8 cellular contexts compared by ENCODE assay signal in genomic region chr7:100429637-100430449, GRCh38. TPM values are rescaled to one million over a fixed set of nuclear protein-coding genes. Genes with fewer than 3 reads are reported as not detected.
DNase-seq lines count a peak whose midpoint lies in the region; ATAC-seq, FAIRE-seq and TF ChIP-seq lines count a peak whose summit lies in the region.

Gene MEPCE (plus strand): TSS chr7:100429831. CDS start chr7:100430019, 188 bp downstream.

- peak; percentile 18; the same call in 1 of the 2 replicates for TF ChIP-seq POLR2A in GM12891 (IDR thresholded peaks at IDR 0.05; ENCODE audit: low read depth, low read length)
- TF ChIP-seq POLR2A in adrenal gland (IDR thresholded peaks at IDR 0.05), result peak; percentile 45 to 51
- TF ChIP-seq POLR2A in tibial nerve (IDR thresholded peaks at IDR 0.05), result peak; percentile 20 to 86

- FAIRE-seq in GM12891 (lab: Jason Lieb, UNC), result peak; percentile 100

- DNase-seq in GM12891 (ENCODE audit: insufficient read length, low spot score) (peak; percentile 88), NCI-H1694 (lab: John Stamatoyannopoulos, UW) (peak; percentile 94), adrenal gland (peak; percentile 95 to 99 (median 97)), cardiac septum (ENCODE audit: low spot score) (peak; percentile 95), pons (ENCODE audit: low spot score) (peak; percentile 90), tibial nerve (ENCODE audit: low spot score in 2 of 2) (peak; percentile 95 to 98)

- H3K27ac ChIP-seq in adrenal gland (peak within 1 kb of the TSS; percentile 95 to 100 (median 98)), tibial nerve (peak within 1 kb of the TSS; percentile 97 to 100 (median 100))

- no peaks in the 10 kb centered on the region for H3K27me3 ChIP-seq in adrenal gland
- H3K27me3 ChIP-seq in tibial nerve, result no peaks in the 10 kb centered on the region

- H3K36me3 ChIP-seq in adrenal gland (replicated peaks in 1 of 2) (peaks cover 0 to 27% of the 10 kb centered on the region in 2 donors), tibial nerve (peaks cover 0 to 38% (median 7%) of the 10 kb centered on the region in 3 donors)

- no peaks in the 10 kb centered on the region for H3K9me3 Mint-ChIP-seq in T-helper 1 cell treated with Interleukin-12 subunit alpha and Interleukin-12 subunit beta and Interleukin-4 antibody, amounts not matched to agents 30 μg/mL and 1 μg/mL, for 36 hours

- H3K4me1 Mint-ChIP-seq in T-helper 1 cell treated with Interleukin-12 subunit alpha and Interleukin-12 subunit beta and Interleukin-4 antibody, amounts not matched to agents 30 μg/mL and 1 μg/mL, for 36 hours (ENCODE audit: low read depth), result peaks cover 41% of the 10 kb centered on the region

- H3K36me3 Mint-ChIP-seq in T-helper 1 cell treated with Interleukin-12 subunit alpha and Interleukin-12 subunit beta and Interleukin-4 antibody, amounts not matched to agents 30 μg/mL and 1 μg/mL, for 36 hours (ENCODE audit: low read depth), result peaks cover 30% of the 10 kb centered on the region

- intact Hi-C loops in adrenal gland (cut with DNase I) (no loop called here), cardiac septum (cut with DNase I) (no loop called here)

- H3K4me1 ChIP-seq in adrenal gland (replicated peaks in 1 of 2), result peaks cover 22 to 50% of the 10 kb centered on the region in 2 donors
- peaks cover 0 to 53% (median 24%) of the 10 kb centered on the region in 4 donors for H3K4me1 ChIP-seq in tibial nerve

- H3K4me3 Mint-ChIP-seq in T-helper 1 cell treated with Interleukin-12 subunit alpha and Interleukin-12 subunit beta and Interleukin-4 antibody, amounts not matched to agents 30 μg/mL and 1 μg/mL, for 36 hours, result peak within 1 kb of the TSS; percentile 94

- TF ChIP-seq CTCF in adrenal gland (IDR thresholded peaks at IDR 0.05) (no peak), tibial nerve (IDR thresholded peaks at IDR 0.05) (no peak)

- peak within 1 kb of the TSS; percentile 100 for H3K27ac Mint-ChIP-seq in T-helper 1 cell treated with Interleukin-12 subunit alpha and Interleukin-12 subunit beta and Interleukin-4 antibody, amounts not matched to agents 30 μg/mL and 1 μg/mL, for 36 hours

- TF ChIP-seq EP300 in tibial nerve (IDR thresholded peaks at IDR 0.05), result peak in 1 of 2 donors; percentile 62

- ATAC-seq in HG02840 (IDR thresholded peaks at IDR 0.05; ENCODE audit: low FRiP score, unreplicated experiment), result peak; percentile 45

- H3K27me3 Mint-ChIP-seq in T-helper 1 cell treated with Interleukin-12 subunit alpha and Interleukin-12 subunit beta and Interleukin-4 antibody, amounts not matched to agents 30 μg/mL and 1 μg/mL, for 36 hours (ENCODE audit: low read depth), result peaks cover 10% of the 10 kb centered on the region

- WGBS in adrenal gland, 4 donors, result 0 to 1% (median 0%) methylated on average over 1 to 94 of the region's 94 CpGs
- 1% methylated on average over 50 of the region's 94 CpGs for WGBS in tibial nerve, 2 donors

- H3K9me3 ChIP-seq in adrenal gland (replicated peaks in 1 of 3) (no peaks in the 10 kb centered on the region), tibial nerve (no peaks in the 10 kb centered on the region)

- H3K4me3 ChIP-seq in adrenal gland, result peak within 1 kb of the TSS; percentile 86 to 99 (median 96)
- peak within 1 kb of the TSS; percentile 74 to 97 (median 86) for H3K4me3 ChIP-seq in tibial nerve

TF ChIP-seq in GM12891, 5 proteins besides CTCF, POLR2A, EP300 and RAD21:
- no peak for TF ChIP-seq PAX5 (IDR thresholded peaks at IDR 0.05; ENCODE audit: insufficient read depth, low read length, severe bottlenecking)
- peak; percentile 38; the same call in 1 of the 2 replicates for TF ChIP-seq TAF1 (IDR thresholded peaks at IDR 0.05; ENCODE audit: low read depth, low read length)
- TF ChIP-seq POU2F2 (IDR thresholded peaks at IDR 0.05; ENCODE audit: low read depth, low read length), result 0 out of 2 replicates have a peak, but pooled peaks have one; percentile 14
TF ChIP-seq in GM12891: peak in this region for 2.

RNA-seq across cellular contexts. Expression of gene MEPCE, which starts in this region (rescaled TPM):
- polyA plus RNA-seq in GM12891 (2012; ENCODE audit: low read depth, missing spikeins), result 26.7 TPM
- total RNA-seq in adrenal gland, result 10 to 100 TPM; 24.8 to 76.8 (median 51.8) TPM
- polyA plus RNA-seq in adrenal gland, result 10 to 100 TPM; 36.7 to 54.6 (median 47.9) TPM
- 19.7 TPM for total RNA-seq in cardiac septum
- 10 to 100 TPM; 39.5 to 50.2 (median 46.6) TPM for total RNA-seq in tibial nerve

Comparison
In these comparisons a context has a peak if more than half of its experiments do, and no peak if none do; other contexts are left out.
1. Peak in every context shown above with its lines: DNase-seq, ATAC-seq, H3K4me3 ChIP-seq and H3K27ac ChIP-seq.